In the genomic region with DNA sequence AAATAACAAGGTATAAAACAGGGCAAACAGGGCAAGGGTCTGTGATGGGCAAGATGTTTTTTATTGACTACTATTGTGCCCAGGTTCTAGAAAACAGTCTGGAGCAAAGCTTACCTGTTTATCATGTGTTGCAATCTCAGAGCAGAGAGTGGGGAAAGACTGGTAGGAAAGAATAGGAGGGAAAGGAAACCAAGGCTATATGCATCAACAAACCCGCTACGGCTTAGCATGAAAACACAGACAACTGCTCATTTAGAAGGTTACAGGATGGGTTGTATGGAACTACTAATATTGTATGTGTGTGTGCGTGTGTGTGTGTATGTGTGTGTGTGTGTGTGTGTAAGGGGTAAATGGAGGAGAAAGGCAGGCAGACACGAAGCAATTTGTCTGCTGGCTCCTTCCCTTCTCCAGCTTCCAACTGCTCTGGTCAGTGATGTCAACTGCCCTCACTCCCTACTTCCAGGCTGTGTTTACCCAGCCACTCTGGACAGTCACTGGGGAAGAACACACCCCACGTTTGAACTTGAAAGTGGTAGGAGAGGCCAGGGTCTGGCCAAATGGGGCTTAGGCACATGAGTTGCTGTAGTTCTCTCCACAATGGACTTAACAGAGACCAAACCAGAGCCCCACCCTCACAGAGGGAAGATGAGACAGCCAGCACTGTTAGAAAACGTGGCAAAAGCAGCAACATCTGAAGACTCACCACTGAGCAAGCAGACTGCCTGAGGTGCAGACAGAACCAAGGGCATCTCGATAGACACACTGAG, we compare ENCODE assay signal across 12 cellular contexts. TPM values are rescaled to one million over a fixed set of nuclear protein-coding genes. Genes with fewer than 3 reads are reported as not detected.
DNase-seq lines count a peak whose midpoint lies in the region; ATAC-seq, FAIRE-seq and TF ChIP-seq lines count a peak whose summit lies in the region.
"Had no signal": no experiment of that assay in that cellular context is flagged by ENCODE, and none has a peak within 500 bp of the region (broad histone marks: within the 10 kb centered on the region; RNA-seq: fewer than 3 reads in every experiment).

No MANE protein-coding gene starts in this region.

- 100% methylated on average over 1 of the region's 7 CpGs for WGBS in mesendoderm (ENCODE audit: extremely low coverage, insufficient coverage, low lambda C conversion rate)

- H3K36me3 ChIP-seq in endothelial cell of umbilical vein (ENCODE audit: control insufficient read depth in 2 of 2, extremely low read depth in 1 of 2, insufficient read depth in 2 of 2, low read length in 2 of 2), result no peaks in the 10 kb centered on the region
- H3K36me3 ChIP-seq in mesendoderm (ENCODE audit: control insufficient read depth, insufficient read depth, low read length), result no peaks in the 10 kb centered on the region
- H3K36me3 ChIP-seq: stomach had no signal

- ATAC-seq in HG03039 (IDR thresholded peaks at IDR 0.05; ENCODE audit: unreplicated experiment) (no peak), GM21723 (IDR thresholded peaks at IDR 0.05; ENCODE audit: unreplicated experiment) (no peak)
- ATAC-seq: activated T-cell treated with anti-CD3 and anti-CD28 coated beads, Interleukin-2, amount 50 U/mL, for 4 hours had no signal

- H3K9ac ChIP-seq in endothelial cell of umbilical vein (replicated peaks; ENCODE audit: extremely low read depth, insufficient read depth, low read length) (no peak overlapping the region), mesendoderm (ENCODE audit: low read length) (no peak overlapping the region)

- no peaks in the 10 kb centered on the region for H3K9me1 ChIP-seq in endothelial cell of umbilical vein (replicated peaks; ENCODE audit: control insufficient read depth, extremely low read depth, insufficient read depth, low read length)

- no peak for TF ChIP-seq POLR2A in endothelial cell of umbilical vein (IDR thresholded peaks at IDR 0.05; ENCODE audit: low read depth, low read length)

- H3K4me2 ChIP-seq in endothelial cell of umbilical vein (ENCODE audit: insufficient read depth, low read length) (no peak overlapping the region), mesendoderm (ENCODE audit: low read length) (no peak overlapping the region)

- H3K4me1 ChIP-seq in endothelial cell of umbilical vein (ENCODE audit: control insufficient read depth, extremely low read depth, insufficient read depth, low read length) (peaks cover 2% of the 10 kb centered on the region), mesendoderm (ENCODE audit: control insufficient read depth, low read depth, low read length) (peaks cover 2% of the 10 kb centered on the region)

- no peak for TF ChIP-seq CTCF in endothelial cell of umbilical vein (IDR thresholded peaks at IDR 0.05; ENCODE audit: extremely low read depth in 1 of 2, insufficient read depth in 1 of 2, low read depth in 1 of 2, low read length in 2 of 2)

- H2AK5ac ChIP-seq in mesendoderm (ENCODE audit: low read length), result no peak overlapping the region

- no peaks in the 10 kb centered on the region for H3K27me3 ChIP-seq in endothelial cell of umbilical vein (ENCODE audit: control insufficient read depth in 2 of 2, insufficient read depth in 2 of 2, low read length in 2 of 2)
- no peaks in the 10 kb centered on the region for H3K27me3 ChIP-seq in mesendoderm (ENCODE audit: insufficient read depth, low read length, poor library complexity)
- H3K27me3 ChIP-seq: stomach had no signal

- FAIRE-seq in endothelial cell of umbilical vein (lab: Jason Lieb, UNC), result no peak

- H3K27ac ChIP-seq in endothelial cell of umbilical vein (ENCODE audit: insufficient read depth, low read depth, low read length), result no peak overlapping the region
- H3K27ac ChIP-seq in mesendoderm (ENCODE audit: low read depth, low read length), result no peak overlapping the region

- dilution Hi-C loops in endothelial cell of umbilical vein (cut with MboI; ENCODE audit: extremely low pct_ligation_motif_present, low sequenced_read_pairs), result no loop called here

- peaks cover 2% of the 10 kb centered on the region for H4K20me1 ChIP-seq in endothelial cell of umbilical vein (replicated peaks; ENCODE audit: control insufficient read depth, extremely low read depth, insufficient read depth, low read length)

- CTCF ChIA-PET in endothelial cell of umbilical vein (lab: Charles Lee), result interaction anchor here (1.2 to 1.3 kb wide), 2 partner anchors 22 to 46 kb away, joined by 3 read pairs; no protein-coding TSS in a partner anchor

- peaks cover 54% of the 10 kb centered on the region for H3K79me2 ChIP-seq in endothelial cell of umbilical vein (ENCODE audit: control insufficient read depth, insufficient read depth, low read length)
- H3K79me2 ChIP-seq in mesendoderm (ENCODE audit: control insufficient read depth, insufficient read depth, low read length), result no peaks in the 10 kb centered on the region

- H3K79me1 ChIP-seq in mesendoderm (ENCODE audit: low read length), result no peaks in the 10 kb centered on the region

- no TSS peak for BruUV-seq in endothelial cell of umbilical vein (replicated peaks; lab: Mats Ljungman, UMichigan)

- no peak overlapping the region for H4K5ac ChIP-seq in mesendoderm (ENCODE audit: low read length)

- H2BK120ac ChIP-seq in mesendoderm (ENCODE audit: low read depth, low read length), result no peak overlapping the region

- POLR2A ChIA-PET in endothelial cell of umbilical vein (lab: Charles Lee), result no interaction called here

- H3K9me3 ChIP-seq in endothelial cell of umbilical vein (replicated peaks; ENCODE audit: control insufficient read depth, insufficient read depth, low read length), result no peaks in the 10 kb centered on the region
- H3K9me3 ChIP-seq: stomach had no signal

- H4K8ac ChIP-seq in mesendoderm (ENCODE audit: low read depth, low read length), result no peak overlapping the region

- H2BK5ac ChIP-seq in mesendoderm (ENCODE audit: low read length), result no peak overlapping the region

- H3K23ac ChIP-seq in mesendoderm (ENCODE audit: low read length), result no peak overlapping the region

- no peak overlapping the region for H2AFZ ChIP-seq in endothelial cell of umbilical vein (ENCODE audit: low read depth, low read length)

- no peak overlapping the region for H3K4ac ChIP-seq in mesendoderm (ENCODE audit: low read depth, low read length)

- peak overlapping the region; percentile 56 for H3K56ac ChIP-seq in mesendoderm (ENCODE audit: low read length)

- DNase-seq in AG08396 (ENCODE audit: low spot score) (peak; percentile 22), NCI-H526 treated with DMSO at 0.1 percent for 48 hours (lab: John Stamatoyannopoulos, UW) (peak; percentile 60), endothelial cell of umbilical vein (ENCODE audit: low read depth, low spot score) (peak; percentile 58), mesendoderm (no peak), SKM-1 treated with dmso at 0.1 percent for 144 hours (lab: John Stamatoyannopoulos, UW; ENCODE audit: unreplicated experiment) (no peak)
- no peak for DNase-seq in NK-92 treated with Interleukin-12 subunit alpha and Interleukin-12 subunit beta, amount 100 ng/mL, for 24 hours (lab: John Stamatoyannopoulos, UW)
- DNase-seq: activated T-cell treated with anti-CD3 and anti-CD28 coated beads, Interleukin-2, amount 50 U/mL, for 4 hours; effector CD8-positive, alpha-beta T cell; stimulated activated CD4-positive, alpha-beta T cell treated with anti-CD3 and anti-CD28 coated beads, Interleukin-12 subunit alpha, Interleukin-12 subunit beta, amount 100 ng/mL, for 4 hours; stomach had no signal

- peak overlapping the region; percentile 29 for H3K18ac ChIP-seq in mesendoderm (ENCODE audit: low read length)

- H3K4me3 ChIP-seq in endothelial cell of umbilical vein (replicated peaks in 1 of 3; ENCODE audit: insufficient read depth in 1 of 3, low read depth in 1 of 3, low read length in 3 of 3) (no peak overlapping the region), mesendoderm (ENCODE audit: low read length) (no peak overlapping the region)
- H3K4me3 ChIP-seq: stomach had no signal

- intact Hi-C loops in endothelial cell of umbilical vein (cut with micrococcal nuclease), result no loop called here

- no peak overlapping the region for H2BK15ac ChIP-seq in mesendoderm (replicated peaks; ENCODE audit: low read depth)

TF ChIP-seq in endothelial cell of umbilical vein, 7 proteins besides CTCF, POLR2A, EP300 and RAD21:
- no peak for TF ChIP-seq POLR2AphosphoS5 (IDR thresholded peaks at IDR 0.05; ENCODE audit: insufficient read depth, low read depth, low read length)
- TF ChIP-seq JUN (IDR thresholded peaks at IDR 0.05; ENCODE audit: borderline replicate concordance, insufficient read depth, insufficient read length, low read depth), result no peak
- no peak for TF ChIP-seq GATA2 (IDR thresholded peaks at IDR 0.05; ENCODE audit: insufficient read depth, insufficient read length, low read depth, low read length)
- no peak for TF ChIP-seq MYC (IDR thresholded peaks at IDR 0.05; ENCODE audit: low read depth, low read length)
- TF ChIP-seq EZH2 (IDR thresholded peaks at IDR 0.05; ENCODE audit: borderline replicate concordance, low read depth, low read length, severe bottlenecking), result no peak
- TF ChIP-seq, protein P1, sequence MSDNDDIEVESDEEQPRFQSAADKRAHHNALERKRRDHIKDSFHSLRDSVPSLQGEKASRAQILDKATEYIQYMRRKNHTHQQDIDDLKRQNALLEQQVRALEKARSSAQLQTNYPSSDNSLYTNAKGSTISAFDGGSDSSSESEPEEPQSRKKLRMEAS (IDR thresholded peaks at IDR 0.05; ENCODE audit: insufficient read depth, insufficient read length), result no peak
- TF ChIP-seq FOS (IDR thresholded peaks at IDR 0.05; ENCODE audit: borderline replicate concordance, insufficient read depth, low read length), result no peak

RNA-seq across cellular contexts. Expression of a gene that starts 47.0 kb away (rescaled TPM):
- total RNA-seq in endothelial cell of umbilical vein, result 39.6 and 43.3 TPM in 2 replicates
- 14.3 and 19.6 TPM in 2 replicates for polyA plus RNA-seq in endothelial cell of umbilical vein
- polyA plus RNA-seq in endothelial cell of umbilical vein (2011; cell fraction: cytosol; rRNA removed), result 18.3 and 19.8 TPM in 2 replicates
- 44.8 and 53.3 TPM in 2 replicates for polyA plus RNA-seq in endothelial cell of umbilical vein (2011; cell fraction: nucleus; rRNA removed)
- 27.7 and 27.8 TPM in 2 replicates for polyA plus RNA-seq in endothelial cell of umbilical vein (2012)
- polyA minus RNA-seq in endothelial cell of umbilical vein, result 44.3 and 49.7 TPM in 2 replicates
- polyA minus RNA-seq in endothelial cell of umbilical vein (2011; cell fraction: cytosol; rRNA and poly(A)+ RNA removed), result 2.3 TPM
- polyA minus RNA-seq in endothelial cell of umbilical vein (2011; cell fraction: nucleus; rRNA and poly(A)+ RNA removed), result 42.4 and 56.5 TPM in 2 replicates
- 3.9 TPM for polyA plus RNA-seq in mesendoderm (2013, experiment 1 of 2)
- 4.2 TPM for polyA plus RNA-seq in mesendoderm (2013, experiment 2 of 2)

Comparison
In these comparisons a context has a peak if more than half of its experiments do, and no peak if none do; other contexts are left out.
1. DNase-seq: peak in AG08396 (single experiment), NCI-H526 treated with DMSO at 0.1 percent for 48 hours (single experiment) and endothelial cell of umbilical vein (single experiment); none in mesendoderm (single experiment), NK-92 treated with Interleukin-12 subunit alpha and Interleukin-12 subunit beta, amount 100 ng/mL, for 24 hours (single experiment) and SKM-1 treated with dmso at 0.1 percent for 144 hours (single experiment).